ENCODE assay signal across 9 cellular contexts in genomic region chr12:24778486-24779304, GRCh38.
DNase-seq lines count a peak whose midpoint lies in the region; ATAC-seq and TF ChIP-seq lines count a peak whose summit lies in the region.
"Had no signal": no experiment of that assay in that cellular context is flagged by ENCODE, and none has a peak within 500 bp of the region (broad histone marks: within the 10 kb centered on the region; RNA-seq: fewer than 3 reads in every experiment).

No MANE protein-coding gene starts in this region.

- no peaks in the 10 kb centered on the region for H3K4me1 Mint-ChIP-seq in activated T-cell treated with anti-CD3 and anti-CD28 coated beads, Interleukin-2, amount 50 U/mL, for 72 hours (ENCODE audit: low read depth)
- H3K4me1 Mint-ChIP-seq: central memory CD8-positive, alpha-beta T cell had no signal

- peak; percentile 69 to 81 for ATAC-seq in activated T-cell treated with anti-CD3 and anti-CD28 coated beads, Interleukin-2, amount 50 U/mL, for 72 hours (replicated peaks in 1 of 2)
- ATAC-seq in HG02642 (IDR thresholded peaks at IDR 0.05; ENCODE audit: poor library complexity, unreplicated experiment) (peak; percentile 82), GM21619 (IDR thresholded peaks at IDR 0.05; ENCODE audit: unreplicated experiment) (no peak)

- TF ChIP-seq RAD21 in neural cell (conservative IDR thresholded peaks at IDR 0.05) = peak; percentile 64

- no peak overlapping the region for H3K4me3 ChIP-seq in neural cell (ENCODE audit: low read length)

- no peaks in the 10 kb centered on the region for H3K36me3 Mint-ChIP-seq in activated T-cell treated with anti-CD3 and anti-CD28 coated beads, Interleukin-2, amount 50 U/mL, for 72 hours (ENCODE audit: insufficient read depth in 2 of 2)

- H4K20me1 ChIP-seq in neural cell (ENCODE audit: insufficient read depth) = no peaks in the 10 kb centered on the region

- no peaks in the 10 kb centered on the region for H3K27me3 ChIP-seq in neural cell (ENCODE audit: insufficient read depth, low read depth, low read length)

- no peak overlapping the region for H3K4me3 Mint-ChIP-seq in activated T-cell treated with anti-CD3 and anti-CD28 coated beads, Interleukin-2, amount 50 U/mL, for 72 hours
- H3K4me3 Mint-ChIP-seq: central memory CD8-positive, alpha-beta T cell had no signal

- H3K9ac ChIP-seq in neural cell (ENCODE audit: low read length) = no peak overlapping the region

- no peak overlapping the region for H3K27ac ChIP-seq in neural cell (ENCODE audit: low read length)

- H3K9me3 Mint-ChIP-seq in activated T-cell treated with anti-CD3 and anti-CD28 coated beads, Interleukin-2, amount 50 U/mL, for 72 hours = no peaks in the 10 kb centered on the region
- H3K9me3 Mint-ChIP-seq: central memory CD8-positive, alpha-beta T cell had no signal

- DNase-seq in activated T-cell treated with anti-CD3 and anti-CD28 coated beads, Interleukin-2, amount 50 U/mL, for 72 hours = no peak
- DNase-seq in activated T-cell treated with anti-CD3 and anti-CD28 coated beads, Interleukin-2, amount 50 U/mL, for 1 hour = no peak
- DNase-seq in NCI-H2196 (lab: John Stamatoyannopoulos, UW; ENCODE audit: unreplicated experiment) (peak; percentile 62), dermis blood vessel endothelial cell (peak; percentile 58)
- no peak for DNase-seq in activated CD4-positive, alpha-beta T cell treated with anti-CD3 and anti-CD28 coated beads, Interleukin-2, amount 50 U/mL, for 1 hour

- no peak overlapping the region for H2AFZ ChIP-seq in neural cell (ENCODE audit: low read depth, low read length)

- H3K9me2 ChIP-seq in neural cell (ENCODE audit: insufficient read depth, low read length) = no peaks in the 10 kb centered on the region

- TF ChIP-seq EP300 in neural cell (conservative IDR thresholded peaks at IDR 0.05; ENCODE audit: poor library complexity, severe bottlenecking) = no peak

- H3K27ac Mint-ChIP-seq in activated T-cell treated with anti-CD3 and anti-CD28 coated beads, Interleukin-2, amount 50 U/mL, for 72 hours = peak overlapping the region; percentile 54

- H3K4me2 ChIP-seq in neural cell (ENCODE audit: low read length) = no peak overlapping the region

- peak; percentile 51 for TF ChIP-seq CTCF in neural cell (IDR thresholded peaks at IDR 0.05; ENCODE audit: poor library complexity, severe bottlenecking)

- H3F3A ChIP-seq in neural cell (ENCODE audit: insufficient read depth, low read length, poor library complexity, severe bottlenecking) = no peaks in the 10 kb centered on the region

- H3K36me3 ChIP-seq in neural cell (ENCODE audit: insufficient read depth, low read length) = no peaks in the 10 kb centered on the region

- no peaks in the 10 kb centered on the region for H3K79me2 ChIP-seq in neural cell (replicated peaks; ENCODE audit: insufficient read depth, low read length)

- peaks cover 31% of the 10 kb centered on the region for H3K27me3 Mint-ChIP-seq in activated T-cell treated with anti-CD3 and anti-CD28 coated beads, Interleukin-2, amount 50 U/mL, for 72 hours (ENCODE audit: low read depth)

- H3K9me3 ChIP-seq in neural cell (ENCODE audit: low read length) = no peaks in the 10 kb centered on the region

TF ChIP-seq in neural cell, 6 proteins besides CTCF, POLR2A, EP300 and RAD21:
- no peak for TF ChIP-seq TAF1 (IDR thresholded peaks at IDR 0.05; ENCODE audit: low read depth)
- TF ChIP-seq SMC3 (conservative IDR thresholded peaks at IDR 0.05; ENCODE audit: poor library complexity) = peak; percentile 71

Comparison
In these comparisons a context has a peak if more than half of its experiments do, and no peak if none do; other contexts are left out.
1. DNase-seq: peak in NCI-H2196 (single experiment) and dermis blood vessel endothelial cell (single experiment); none in activated T-cell treated with anti-CD3 and anti-CD28 coated beads, Interleukin-2, amount 50 U/mL, for 72 hours (0 of 2), activated T-cell treated with anti-CD3 and anti-CD28 coated beads, Interleukin-2, amount 50 U/mL, for 1 hour (single experiment) and activated CD4-positive, alpha-beta T cell treated with anti-CD3 and anti-CD28 coated beads, Interleukin-2, amount 50 U/mL, for 1 hour (single experiment).